1 cellular context compared by ENCODE assay signal in the genomic region with DNA sequence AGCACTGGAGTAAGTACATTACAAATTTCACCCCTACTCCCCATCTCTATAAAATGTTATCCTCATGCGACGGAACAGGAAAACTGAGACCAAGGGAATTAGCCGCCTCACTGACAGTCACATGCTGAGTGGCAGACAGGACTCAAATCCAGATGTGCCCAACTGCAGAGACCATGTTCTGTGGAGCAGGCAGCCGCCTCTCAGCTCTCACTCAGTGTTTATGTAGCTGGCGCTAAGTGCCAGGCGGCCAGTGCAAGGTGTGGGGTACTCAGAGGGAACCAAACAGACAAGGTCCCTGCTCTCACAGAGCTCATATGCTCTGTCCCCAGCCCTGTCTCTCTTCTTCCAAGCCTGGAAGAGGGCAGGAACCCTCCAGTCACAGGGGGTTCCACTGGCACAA.
TF ChIP-seq lines count a peak whose summit lies in the region.

No MANE protein-coding gene starts in this region.

TF ChIP-seq in GM12878, 131 proteins besides CTCF, POLR2A, EP300 and RAD21:
- TF ChIP-seq ZNF687 (IDR thresholded peaks at IDR 0.05) (no peak), CBX3 (IDR thresholded peaks at IDR 0.05; ENCODE audit: borderline replicate concordance, low read depth) (no peak), MYC (IDR thresholded peaks at IDR 0.05; ENCODE audit: insufficient read depth, insufficient read length, insufficient replicate concordance, low read length, severe bottlenecking) (no peak), SPI1 (IDR thresholded peaks at IDR 0.05; ENCODE audit: borderline replicate concordance, insufficient read depth, low read depth, low read length) (no peak), TCF7 (IDR thresholded peaks at IDR 0.05; ENCODE audit: borderline replicate concordance) (no peak), RCOR1 (conservative IDR thresholded peaks at IDR 0.05; ENCODE audit: low read depth, low read length) (no peak), MYB (IDR thresholded peaks at IDR 0.05; ENCODE audit: borderline replicate concordance, low read depth, low read length) (no peak)
